In genomic region chr16:81478294-81478693, GRCh38 we compare ENCODE assay signal across 19 cellular contexts. TPM values are rescaled to one million over a fixed set of nuclear protein-coding genes. Genes with fewer than 3 reads are reported as not detected.
A peak's percentile ranks its signal among the peaks of the same experiment; 100 is the strongest.
DNase-seq lines count a peak whose midpoint lies in the region; ATAC-seq and TF ChIP-seq lines count a peak whose summit lies in the region.
"Had no signal": no experiment of that assay in that cellular context is flagged by ENCODE, and none has a peak within 500 bp of the region (broad histone marks: within the 10 kb centered on the region; RNA-seq: fewer than 3 reads in every experiment).

No MANE protein-coding gene starts in this region.

- H3K36me3 ChIP-seq in heart right ventricle (no peaks in the 10 kb centered on the region), mucosa of stomach (ENCODE audit: control insufficient read depth, insufficient read depth, low read length) (no peaks in the 10 kb centered on the region), upper lobe of left lung (no peaks in the 10 kb centered on the region)
- H3K36me3 ChIP-seq: cardiac muscle cell, SJCRH30, WERI-Rb-1 had no signal

- H3K27ac ChIP-seq in heart right ventricle (peak overlapping the region in 8 of 10 donors; percentile 22 to 87 (median 61)), cingulate gyrus (ENCODE audit: low read depth, low read length) (peak overlapping the region; percentile 39), upper lobe of left lung (peak overlapping the region; percentile 74 to 85 (median 78))
- H3K27ac ChIP-seq: cardiac muscle cell, epithelial cell of prostate, SJCRH30, suprapubic skin, WERI-Rb-1 had no signal

- no peak for TF ChIP-seq CTCF in heart right ventricle (IDR thresholded peaks at IDR 0.05)
- no peak for TF ChIP-seq CTCF in upper lobe of left lung (IDR thresholded peaks at IDR 0.05)
- no peak for TF ChIP-seq CTCF in foreskin fibroblast (IDR thresholded peaks at IDR 0.05; ENCODE audit: low read depth, low read length)

- 83 to 84% methylated on average over 10 of the region's 10 CpGs for WGBS in heart right ventricle, 2 donors
- WGBS in upper lobe of left lung, 2 donors = 73 to 81% methylated on average over 10 of the region's 10 CpGs

- peaks cover 2 to 99% (median 66%) of the 10 kb centered on the region in 9 donors for H3K4me1 ChIP-seq in heart right ventricle
- peaks cover 74% of the 10 kb centered on the region for H3K4me1 ChIP-seq in mucosa of stomach (ENCODE audit: control insufficient read depth, insufficient read depth, low read length)
- H3K4me1 ChIP-seq in upper lobe of left lung = peaks cover 76 to 98% (median 91%) of the 10 kb centered on the region in 4 donors
- H3K4me1 ChIP-seq: SJCRH30 had no signal

- no peak for TF ChIP-seq EP300 in upper lobe of left lung (IDR thresholded peaks at IDR 0.05)

- peak overlapping the region; percentile 69 for H3K9ac ChIP-seq in mucosa of stomach (ENCODE audit: low read length)

- H3K9me3 ChIP-seq in heart right ventricle = no peaks in the 10 kb centered on the region
- H3K9me3 ChIP-seq in mucosa of stomach (ENCODE audit: control insufficient read depth, low read length) = no peaks in the 10 kb centered on the region
- H3K9me3 ChIP-seq in upper lobe of left lung = no peaks in the 10 kb centered on the region
- H3K9me3 ChIP-seq: SJCRH30, suprapubic skin had no signal

- no peak for TF ChIP-seq POLR2A in upper lobe of left lung (IDR thresholded peaks at IDR 0.05)

- peak overlapping the region in 4 of 10 donors; percentile 13 to 36 (median 22) for H3K4me3 ChIP-seq in heart right ventricle
- no peak overlapping the region for H3K4me3 ChIP-seq in mucosa of stomach (ENCODE audit: low read length)
- H3K4me3 ChIP-seq in upper lobe of left lung = peak overlapping the region in 2 of 4 donors; percentile 5 to 15
- no peak overlapping the region for H3K4me3 ChIP-seq in foreskin fibroblast (ENCODE audit: low read depth in 1 of 2, low read length in 2 of 2)
- H3K4me3 ChIP-seq: cardiac muscle cell, SJCRH30, suprapubic skin had no signal

- ATAC-seq in heart right ventricle (no peak), upper lobe of left lung (ENCODE audit: low FRiP score in 2 of 2) (no peak), GM19395 (IDR thresholded peaks at IDR 0.05; ENCODE audit: unreplicated experiment) (no peak)

- intact Hi-C loops in heart right ventricle (cut with DNase I) = no loop called here
- intact Hi-C loops in cardiac septum (cut with DNase I) = no loop called here

- H3K27me3 ChIP-seq in heart right ventricle = no peaks in the 10 kb centered on the region
- no peaks in the 10 kb centered on the region for H3K27me3 ChIP-seq in mucosa of stomach (ENCODE audit: control insufficient read depth, insufficient read depth, low read length)
- no peaks in the 10 kb centered on the region for H3K27me3 ChIP-seq in upper lobe of left lung
- H3K27me3 ChIP-seq: cardiac muscle cell, SJCRH30, suprapubic skin had no signal

- DNase-seq in heart right ventricle (no peak), cardiac septum (ENCODE audit: low spot score) (no peak), upper lobe of left lung (no peak), SIG-M5 (lab: John Stamatoyannopoulos, UW) (no peak), foreskin fibroblast (no peak)
- DNase-seq: ACHN; activated CD8-positive, alpha-beta memory T cell treated with anti-CD3 and anti-CD28 coated beads, Interleukin-2, amount 10 ng/mL, durations not matched to agents 7 days and 5 days; activated naive CD4-positive, alpha-beta T cell treated with anti-CD3 and anti-CD28 coated beads, Interleukin-2, amount 10 ng/mL, durations not matched to agents 7 days and 5 days; DMS153; left ventricle myocardium superior; NCI-H1105; SJCRH30; WERI-Rb-1 had no signal

RNA-seq across cellular contexts. Expression of gene CMIP, which starts 33.7 kb away (rescaled TPM):
- 10 to 100 TPM in 9 of 10 donors, 1 to 10 TPM in 1; 8.8 to 32.8 (median 14.0) TPM for total RNA-seq in heart right ventricle
- polyA plus RNA-seq in heart right ventricle = 1 to 10 TPM; 5.4 to 7.2 TPM
- 19.8 TPM for total RNA-seq in cardiac septum
- total RNA-seq in upper lobe of left lung = 100 to 1,000 TPM in 1 of 6 donors, 10 to 100 TPM in 5; 48.3 to 109 (median 67.6) TPM
